In genomic region chr15:40427188-40427587, GRCh38 we compare ENCODE assay signal across 25 cellular contexts.
"Had no signal": no experiment of that assay in that cellular context is flagged by ENCODE, and none has a peak within 500 bp of the region (broad histone marks: within the 10 kb centered on the region; RNA-seq: fewer than 3 reads in every experiment).

No MANE protein-coding gene starts in this region.

- H3K4me3 ChIP-seq: ascending aorta, PC-9, SK-N-MC had no signal

- H3K9me3 ChIP-seq: ascending aorta had no signal

- H3K27me3 ChIP-seq: ascending aorta had no signal

- DNase-seq: activated CD4-positive, alpha-beta memory T cell treated with anti-CD3 and anti-CD28 coated beads for 36 hours; activated CD4-positive, alpha-beta T cell treated with anti-CD3 and anti-CD28 coated beads, Interleukin-2, amount 10 ng/mL, durations not matched to agents 7 days and 5 days; activated CD4-positive, CD25-positive, alpha-beta regulatory T cell; activated CD8-positive, alpha-beta memory T cell treated with anti-CD3 and anti-CD28 coated beads for 24 hours; activated effector memory CD4-positive, alpha-beta T cell treated with anti-CD3 and anti-CD28 coated beads, Interleukin-2, amount 50 U/mL, for 16 hours; activated naive CD4-positive, alpha-beta T cell treated with Interleukin-2 at 50 U/mL for 16 hours; activated naive CD8-positive, alpha-beta T cell treated with anti-CD3 and anti-CD28 coated beads, Interleukin-2, amount 50 U/mL, for 24 hours; activated T-cell treated with anti-CD3 and anti-CD28 coated beads, Interleukin-2, amount 50 U/mL, for 4 hours; amniotic stem cell; MM.1S; NCI-H1105; NCI-H1436; NCI-H1694 treated with DMSO at 0.1 percent for 48 hours; NCI-H2029 treated with DMSO at 0.1 percent for 48 hours; NCI-H446; NCI-H524; PC-9; SIG-M5; T-cell; T-helper 2 cell; T1000 had no signal

- H3K4me2 ChIP-seq: PC-9 had no signal

- H3K27ac ChIP-seq: ascending aorta, PC-9, SK-N-MC, VCaP had no signal

- H3K4me1 ChIP-seq: ascending aorta had no signal

- H2AFZ ChIP-seq: PC-9 had no signal

- ATAC-seq: activated naive CD4-positive, alpha-beta T cell treated with anti-CD3 and anti-CD28 coated beads, Interleukin-2, amount 50 U/mL, for 72 hours; activated naive CD8-positive, alpha-beta T cell treated with anti-CD3 and anti-CD28 coated beads, Interleukin-2, amount 50 U/mL, for 24 hours; activated T-cell treated with anti-CD3 and anti-CD28 coated beads, Interleukin-2, amount 50 U/mL, for 4 hours; T-cell had no signal
